In genomic region chr2:207318071-207318683, GRCh38 we compare ENCODE assay signal across 17 cellular contexts.
"Had no signal": no experiment of that assay in that cellular context is flagged by ENCODE, and none has a peak within 500 bp of the region (broad histone marks: within the 10 kb centered on the region; RNA-seq: fewer than 3 reads in every experiment).

No MANE protein-coding gene starts in this region.

- H3K4me1 ChIP-seq: body of pancreas, gastroesophageal sphincter, heart right ventricle, parathyroid adenoma, sigmoid colon, thyroid gland had no signal

- DNase-seq: activated CD4-positive, alpha-beta T cell treated with anti-CD3 and anti-CD28 coated beads, Interleukin-2, amount 10 ng/mL, durations not matched to agents 7 days and 5 days; activated gamma-delta T cell treated with Interleukin-2 at 50 U/mL for 16 hours; body of pancreas; caudate nucleus; heart right ventricle; left colon; naive B cell; sigmoid colon; T-helper 17 cell; thyroid gland had no signal

- H3K4me3 ChIP-seq: body of pancreas, gastroesophageal sphincter, heart right ventricle, lung, sigmoid colon, thyroid gland had no signal

- H3K36me3 ChIP-seq: gastroesophageal sphincter, heart right ventricle, sigmoid colon, thyroid gland had no signal

- H3K9ac ChIP-seq: parathyroid adenoma had no signal

- H3K27me3 ChIP-seq: body of pancreas, gastroesophageal sphincter, heart right ventricle, sigmoid colon, thyroid gland had no signal

- H3K27ac ChIP-seq: body of pancreas, gastroesophageal sphincter, heart right ventricle, parathyroid adenoma, sigmoid colon, thyroid gland had no signal

- H3K27ac Mint-ChIP-seq: activated CD4-positive, alpha-beta T cell treated with anti-CD3 and anti-CD28 coated beads, Interleukin-2, amount 10 ng/mL, durations not matched to agents 7 days and 5 days; stimulated activated memory B cell treated with anti-CD40 and anti-IgM and Interleukin-4, amounts not matched to agents 10 μg/mL and 1 μg/mL and 100 μg/mL, for 72 hours; T-helper 17 cell had no signal

- H3K9me3 ChIP-seq: body of pancreas, gastroesophageal sphincter, heart right ventricle, sigmoid colon, thyroid gland had no signal

- H3K9me3 Mint-ChIP-seq: activated CD4-positive, alpha-beta T cell treated with anti-CD3 and anti-CD28 coated beads, Interleukin-2, amount 10 ng/mL, durations not matched to agents 7 days and 5 days; naive B cell; stimulated activated memory B cell treated with anti-CD40 and anti-IgM and Interleukin-4, amounts not matched to agents 10 μg/mL and 1 μg/mL and 100 μg/mL, for 72 hours had no signal

- H3K4me1 Mint-ChIP-seq: T-helper 17 cell had no signal

- FAIRE-seq: colon, endometrium, islet of Langerhans had no signal

- H3K27me3 Mint-ChIP-seq: activated CD4-positive, alpha-beta T cell treated with anti-CD3 and anti-CD28 coated beads, Interleukin-2, amount 10 ng/mL, durations not matched to agents 7 days and 5 days; stimulated activated memory B cell treated with anti-CD40 and anti-IgM and Interleukin-4, amounts not matched to agents 10 μg/mL and 1 μg/mL and 100 μg/mL, for 72 hours had no signal

- H3K36me3 Mint-ChIP-seq: stimulated activated memory B cell treated with anti-CD40 and anti-IgM and Interleukin-4, amounts not matched to agents 10 μg/mL and 1 μg/mL and 100 μg/mL, for 72 hours had no signal

- H3K4me3 Mint-ChIP-seq: activated CD4-positive, alpha-beta T cell treated with anti-CD3 and anti-CD28 coated beads, Interleukin-2, amount 10 ng/mL, durations not matched to agents 7 days and 5 days; naive B cell; stimulated activated memory B cell treated with anti-CD40 and anti-IgM and Interleukin-4, amounts not matched to agents 10 μg/mL and 1 μg/mL and 100 μg/mL, for 72 hours; T-helper 17 cell had no signal

- H2AFZ ChIP-seq: parathyroid adenoma had no signal

- ATAC-seq: body of pancreas; gastroesophageal sphincter; heart right ventricle; left colon; stimulated activated memory B cell treated with anti-CD40 and anti-IgM and Interleukin-4, amounts not matched to agents 10 μg/mL and 1 μg/mL and 100 μg/mL, for 72 hours; T-helper 17 cell had no signal

- H3K79me2 ChIP-seq: parathyroid adenoma had no signal
